In the genomic region with DNA sequence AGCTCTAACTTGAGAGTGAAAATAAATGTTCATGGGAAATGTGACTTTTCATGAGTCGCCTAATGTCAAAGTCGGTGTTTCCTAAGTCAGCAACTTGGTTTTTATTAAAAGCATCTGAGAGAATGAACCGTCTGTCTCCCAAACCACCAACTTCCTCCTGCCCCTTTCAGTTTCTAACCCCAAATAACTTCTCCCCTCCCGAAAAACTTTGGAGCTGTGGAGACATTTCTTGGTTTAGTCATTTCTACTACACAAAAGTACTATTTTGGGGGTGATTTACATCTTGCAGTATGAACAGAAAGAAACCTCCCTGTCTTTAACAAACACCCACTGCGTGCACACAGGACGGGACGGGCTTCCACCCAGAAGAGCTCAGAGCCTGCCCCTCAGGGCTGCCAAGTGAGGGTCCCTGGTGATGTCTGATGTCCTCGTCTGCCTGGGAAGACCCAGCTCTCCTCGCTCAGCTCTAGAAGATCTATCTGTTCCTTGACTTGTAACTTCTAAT, we compare ENCODE assay signal across 1 cellular context.
A peak's percentile ranks its signal among the peaks of the same experiment; 100 is the strongest.
TF ChIP-seq lines count a peak whose summit lies in the region.

No MANE protein-coding gene starts in this region.

TF ChIP-seq in GM12878, 131 proteins besides CTCF, POLR2A, EP300 and RAD21 (continued from another document):
- TF ChIP-seq, protein P1, sequence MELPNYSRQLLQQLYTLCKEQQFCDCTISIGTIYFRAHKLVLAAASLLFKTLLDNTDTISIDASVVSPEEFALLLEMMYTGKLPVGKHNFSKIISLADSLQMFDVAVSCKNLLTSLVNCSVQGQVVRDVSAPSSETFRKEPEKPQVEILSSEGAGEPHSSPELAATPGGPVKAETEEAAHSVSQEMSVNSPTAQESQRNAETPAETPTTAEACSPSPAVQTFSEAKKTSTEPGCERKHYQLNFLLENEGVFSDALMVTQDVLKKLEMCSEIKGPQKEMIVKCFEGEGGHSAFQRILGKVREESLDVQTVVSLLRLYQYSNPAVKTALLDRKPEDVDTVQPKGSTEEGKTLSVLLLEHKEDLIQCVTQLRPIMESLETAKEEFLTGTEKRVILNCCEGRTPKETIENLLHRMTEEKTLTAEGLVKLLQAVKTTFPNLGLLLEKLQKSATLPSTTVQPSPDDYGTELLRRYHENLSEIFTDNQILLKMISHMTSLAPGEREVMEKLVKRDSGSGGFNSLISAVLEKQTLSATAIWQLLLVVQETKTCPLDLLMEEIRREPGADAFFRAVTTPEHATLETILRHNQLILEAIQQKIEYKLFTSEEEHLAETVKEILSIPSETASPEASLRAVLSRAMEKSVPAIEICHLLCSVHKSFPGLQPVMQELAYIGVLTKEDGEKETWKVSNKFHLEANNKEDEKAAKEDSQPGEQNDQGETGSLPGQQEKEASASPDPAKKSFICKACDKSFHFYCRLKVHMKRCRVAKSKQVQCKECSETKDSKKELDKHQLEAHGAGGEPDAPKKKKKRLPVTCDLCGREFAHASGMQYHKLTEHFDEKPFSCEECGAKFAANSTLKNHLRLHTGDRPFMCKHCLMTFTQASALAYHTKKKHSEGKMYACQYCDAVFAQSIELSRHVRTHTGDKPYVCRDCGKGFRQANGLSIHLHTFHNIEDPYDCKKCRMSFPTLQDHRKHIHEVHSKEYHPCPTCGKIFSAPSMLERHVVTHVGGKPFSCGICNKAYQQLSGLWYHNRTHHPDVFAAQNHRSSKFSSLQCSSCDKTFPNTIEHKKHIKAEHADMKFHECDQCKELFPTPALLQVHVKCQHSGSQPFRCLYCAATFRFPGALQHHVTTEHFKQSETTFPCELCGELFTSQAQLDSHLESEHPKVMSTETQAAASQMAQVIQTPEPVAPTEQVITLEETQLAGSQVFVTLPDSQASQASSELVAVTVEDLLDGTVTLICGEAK (IDR thresholded peaks at IDR 0.05; ENCODE audit: borderline replicate concordance), result no peak
- TF ChIP-seq ZNF274 (IDR thresholded peaks at IDR 0.05; ENCODE audit: insufficient read depth, insufficient read length) (no peak), FOS (IDR thresholded peaks at IDR 0.05; ENCODE audit: borderline replicate concordance, extremely low read depth, insufficient read length) (no peak), RBBP5 (conservative IDR thresholded peaks at IDR 0.05) (0 out of 2 replicates have a peak, but pooled peaks have one; percentile 25), ATF7 (IDR thresholded peaks at IDR 0.05; ENCODE audit: low read depth) (peak; percentile 60; the same call in 1 of the 2 replicates), STAT1 (conservative IDR thresholded peaks at IDR 0.05) (no peak), NR2F1 (conservative IDR thresholded peaks at IDR 0.05) (peak; percentile 40; the same call in 1 of the 2 replicates), POU2F2 (IDR thresholded peaks at IDR 0.05; ENCODE audit: borderline replicate concordance, low read depth, low read length) (peak; percentile 91), RB1 (IDR thresholded peaks at IDR 0.05; ENCODE audit: borderline replicate concordance) (no peak), SIN3A (IDR thresholded peaks at IDR 0.05; ENCODE audit: low read depth, low read length) (no peak)
- TF ChIP-seq, protein P2, sequence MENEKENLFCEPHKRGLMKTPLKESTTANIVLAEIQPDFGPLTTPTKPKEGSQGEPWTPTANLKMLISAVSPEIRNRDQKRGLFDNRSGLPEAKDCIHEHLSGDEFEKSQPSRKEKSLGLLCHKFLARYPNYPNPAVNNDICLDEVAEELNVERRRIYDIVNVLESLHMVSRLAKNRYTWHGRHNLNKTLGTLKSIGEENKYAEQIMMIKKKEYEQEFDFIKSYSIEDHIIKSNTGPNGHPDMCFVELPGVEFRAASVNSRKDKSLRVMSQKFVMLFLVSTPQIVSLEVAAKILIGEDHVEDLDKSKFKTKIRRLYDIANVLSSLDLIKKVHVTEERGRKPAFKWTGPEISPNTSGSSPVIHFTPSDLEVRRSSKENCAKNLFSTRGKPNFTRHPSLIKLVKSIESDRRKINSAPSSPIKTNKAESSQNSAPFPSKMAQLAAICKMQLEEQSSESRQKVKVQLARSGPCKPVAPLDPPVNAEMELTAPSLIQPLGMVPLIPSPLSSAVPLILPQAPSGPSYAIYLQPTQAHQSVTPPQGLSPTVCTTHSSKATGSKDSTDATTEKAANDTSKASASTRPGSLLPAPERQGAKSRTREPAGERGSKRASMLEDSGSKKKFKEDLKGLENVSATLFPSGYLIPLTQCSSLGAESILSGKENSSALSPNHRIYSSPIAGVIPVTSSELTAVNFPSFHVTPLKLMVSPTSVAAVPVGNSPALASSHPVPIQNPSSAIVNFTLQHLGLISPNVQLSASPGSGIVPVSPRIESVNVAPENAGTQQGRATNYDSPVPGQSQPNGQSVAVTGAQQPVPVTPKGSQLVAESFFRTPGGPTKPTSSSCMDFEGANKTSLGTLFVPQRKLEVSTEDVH (IDR thresholded peaks at IDR 0.05; ENCODE audit: low read depth, partially characterized antibody), result no peak
- TF ChIP-seq, protein P3, sequence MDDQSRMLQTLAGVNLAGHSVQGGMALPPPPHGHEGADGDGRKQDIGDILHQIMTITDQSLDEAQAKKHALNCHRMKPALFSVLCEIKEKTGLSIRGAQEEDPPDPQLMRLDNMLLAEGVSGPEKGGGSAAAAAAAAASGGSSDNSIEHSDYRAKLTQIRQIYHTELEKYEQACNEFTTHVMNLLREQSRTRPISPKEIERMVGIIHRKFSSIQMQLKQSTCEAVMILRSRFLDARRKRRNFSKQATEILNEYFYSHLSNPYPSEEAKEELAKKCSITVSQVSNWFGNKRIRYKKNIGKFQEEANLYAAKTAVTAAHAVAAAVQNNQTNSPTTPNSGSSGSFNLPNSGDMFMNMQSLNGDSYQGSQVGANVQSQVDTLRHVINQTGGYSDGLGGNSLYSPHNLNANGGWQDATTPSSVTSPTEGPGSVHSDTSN (IDR thresholded peaks at IDR 0.05; ENCODE audit: insufficient replicate concordance, low read depth, low read length), result no peak
- TF ChIP-seq, protein P4, sequence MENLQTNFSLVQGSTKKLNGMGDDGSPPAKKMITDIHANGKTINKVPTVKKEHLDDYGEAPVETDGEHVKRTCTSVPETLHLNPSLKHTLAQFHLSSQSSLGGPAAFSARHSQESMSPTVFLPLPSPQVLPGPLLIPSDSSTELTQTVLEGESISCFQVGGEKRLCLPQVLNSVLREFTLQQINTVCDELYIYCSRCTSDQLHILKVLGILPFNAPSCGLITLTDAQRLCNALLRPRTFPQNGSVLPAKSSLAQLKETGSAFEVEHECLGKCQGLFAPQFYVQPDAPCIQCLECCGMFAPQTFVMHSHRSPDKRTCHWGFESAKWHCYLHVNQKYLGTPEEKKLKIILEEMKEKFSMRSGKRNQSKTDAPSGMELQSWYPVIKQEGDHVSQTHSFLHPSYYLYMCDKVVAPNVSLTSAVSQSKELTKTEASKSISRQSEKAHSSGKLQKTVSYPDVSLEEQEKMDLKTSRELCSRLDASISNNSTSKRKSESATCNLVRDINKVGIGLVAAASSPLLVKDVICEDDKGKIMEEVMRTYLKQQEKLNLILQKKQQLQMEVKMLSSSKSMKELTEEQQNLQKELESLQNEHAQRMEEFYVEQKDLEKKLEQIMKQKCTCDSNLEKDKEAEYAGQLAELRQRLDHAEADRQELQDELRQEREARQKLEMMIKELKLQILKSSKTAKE (IDR thresholded peaks at IDR 0.05; ENCODE audit: low read depth, poor library complexity, severe bottlenecking), result peak; percentile 99
